5 cellular contexts compared by ENCODE assay signal in the genomic region with DNA sequence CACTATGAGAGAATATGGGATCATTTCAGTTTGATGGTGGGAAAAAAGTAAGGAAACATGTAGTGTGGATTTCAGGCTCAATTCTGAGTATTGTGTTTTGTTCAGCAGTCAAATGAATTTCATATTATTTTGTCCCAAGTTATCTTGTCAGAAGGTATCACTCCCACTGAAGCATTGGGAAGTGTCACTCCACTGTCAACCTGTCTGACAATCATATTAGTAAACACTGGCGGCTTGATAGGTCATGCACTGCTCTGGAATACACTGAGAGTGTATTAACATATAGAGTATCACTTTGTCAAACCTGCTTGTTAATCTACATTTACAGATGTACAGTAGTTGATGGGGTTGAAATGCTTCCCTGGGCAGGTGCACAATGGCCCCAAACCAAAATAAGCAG.
"Had no signal": no experiment of that assay in that cellular context is flagged by ENCODE, and none has a peak within 500 bp of the region (broad histone marks: within the 10 kb centered on the region; RNA-seq: fewer than 3 reads in every experiment).

No MANE protein-coding gene starts in this region.

- DNase-seq: IMR-90, KBM-7, KG1 had no signal

- H3K4me3 ChIP-seq: K562 had no signal

- H3K27ac ChIP-seq: HL-60 had no signal
